ENCODE assay signal across 23 cellular contexts in genomic region chr17:61996916-61997605, GRCh38.
DNase-seq lines count a peak whose midpoint lies in the region; ATAC-seq, FAIRE-seq and TF ChIP-seq lines count a peak whose summit lies in the region.
"Had no signal": no experiment of that assay in that cellular context is flagged by ENCODE, and none has a peak within 500 bp of the region (broad histone marks: within the 10 kb centered on the region; RNA-seq: fewer than 3 reads in every experiment).

No MANE protein-coding gene starts in this region.

- H3K79me2 ChIP-seq in Karpas-422 (ENCODE audit: low read length): peaks cover 80% of the 10 kb centered on the region
- H3K79me2 ChIP-seq in GM12878 (ENCODE audit: control insufficient read depth, insufficient read depth, low read length): peaks cover 2% of the 10 kb centered on the region

- no peak overlapping the region for H3K4ac ChIP-seq in mesenchymal stem cell (ENCODE audit: low read depth in 1 of 2, low read length in 2 of 2)

- H3K4me2 ChIP-seq in Karpas-422 (ENCODE audit: low read depth, low read length, poor library complexity, severe bottlenecking): peak overlapping the region; percentile 87
- H3K4me2 ChIP-seq in GM12878 (ENCODE audit: control insufficient read depth, insufficient read depth): no peak overlapping the region
- no peak overlapping the region for H3K4me2 ChIP-seq in mesenchymal stem cell (ENCODE audit: low read length, poor library complexity, severe bottlenecking)
- H3K4me2 ChIP-seq in skeletal muscle satellite cell (ENCODE audit: low read length): peak overlapping the region; percentile 59

- peaks cover 17% of the 10 kb centered on the region; the same call in 1 of the 2 replicates for H3K36me3 ChIP-seq in Karpas-422 (ENCODE audit: insufficient read depth, low read length)
- H3K36me3 ChIP-seq in GM12878 (ENCODE audit: control insufficient read depth in 2 of 2, insufficient read depth in 2 of 2, low read length in 1 of 2): peaks cover 0 to 21% of the 10 kb centered on the region in 2 experiments; a peak in 3 of 4 replicates
- peaks cover 13 to 47% of the 10 kb centered on the region in 2 experiments for H3K36me3 ChIP-seq in mesenchymal stem cell (ENCODE audit: control insufficient read depth in 1 of 2, insufficient read depth in 2 of 2, low read depth in 1 of 2, low read length in 2 of 2)
- peaks cover 15% of the 10 kb centered on the region for H3K36me3 ChIP-seq in skeletal muscle satellite cell (ENCODE audit: insufficient read depth, low read length)

- no peak overlapping the region for H3K14ac ChIP-seq in mesenchymal stem cell (ENCODE audit: low read length in 2 of 2)

- H2BK120ac ChIP-seq in mesenchymal stem cell (ENCODE audit: low read depth, low read length): no peak overlapping the region

- H4K20me1 ChIP-seq in Karpas-422 (ENCODE audit: insufficient read depth, low read depth, low read length) (no peaks in the 10 kb centered on the region), GM12878 (ENCODE audit: control insufficient read depth, insufficient read depth) (no peaks in the 10 kb centered on the region)

- no peak overlapping the region for H4K91ac ChIP-seq in mesenchymal stem cell (ENCODE audit: low read length)

- 82% methylated on average over 4 of the region's 4 CpGs for whole genome bisulfite sequencing in GM12878 (ENCODE audit: insufficient coverage, insufficient replicate concordance, low lambda C conversion rate, missing lambda C conversion rate)
- 80% methylated on average over 2 of the region's 4 CpGs for WGBS in mesenchymal stem cell

- BruUV-seq in GM12878 (replicated peaks; lab: Mats Ljungman, UMichigan): no TSS peak

- no peaks in the 10 kb centered on the region for H3K9me2 ChIP-seq in Karpas-422 (replicated peaks; ENCODE audit: insufficient read depth, low read length)

- no peak for TF ChIP-seq CTCF in GM12878 (IDR thresholded peaks at IDR 0.05 in 2 of 3, conservative IDR thresholded peaks at IDR 0.05 in 1 of 3; ENCODE audit: control insufficient read depth in 2 of 3, extremely low read depth in 1 of 3, insufficient read depth in 1 of 3, low read depth in 3 of 3, low read length in 3 of 3)

- H3K27me3 ChIP-seq in Karpas-422 (ENCODE audit: low read length) (no peaks in the 10 kb centered on the region), GM12878 (replicated peaks in 1 of 2; ENCODE audit: control insufficient read depth in 2 of 2, insufficient read depth in 2 of 2, low read length in 1 of 2) (no peaks in the 10 kb centered on the region), mesenchymal stem cell (ENCODE audit: control insufficient read depth in 1 of 2, insufficient read depth in 1 of 2, low read length in 2 of 2) (no peaks in the 10 kb centered on the region), skeletal muscle satellite cell (ENCODE audit: control insufficient read depth, insufficient read depth, low read length) (no peaks in the 10 kb centered on the region)
- H3K27me3 ChIP-seq: adrenal gland, heart left ventricle, pancreas, thyroid gland had no signal

- no peak for TF ChIP-seq RAD21 in GM12878 (IDR thresholded peaks at IDR 0.05; ENCODE audit: insufficient read depth, low read depth, low read length)

- ATAC-seq in GM12878 (no peak), HG03439 (IDR thresholded peaks at IDR 0.05; ENCODE audit: unreplicated experiment) (no peak)
- ATAC-seq: natural killer cell treated with Interleukin-12 subunit alpha and Interleukin-12 subunit beta and Interleukin-15 and Interleukin-18, amount 100 ng/mL, for 72 hours; stimulated activated naive CD8-positive, alpha-beta T cell treated with anti-CD3 and anti-CD28 coated beads, Interleukin-15, amount 100 ng/mL, for 72 hours had no signal

- H3K4me1 ChIP-seq in Karpas-422 (ENCODE audit: low read length) (peaks cover 52% of the 10 kb centered on the region), GM12878 (ENCODE audit: control insufficient read depth, insufficient read depth, low read length) (no peaks in the 10 kb centered on the region), mesenchymal stem cell (ENCODE audit: control insufficient read depth, insufficient read depth, low read depth, low read length) (no peaks in the 10 kb centered on the region), skeletal muscle satellite cell (ENCODE audit: control insufficient read depth, insufficient read depth, low read length) (peaks cover 18% of the 10 kb centered on the region)

- H2AFZ ChIP-seq in Karpas-422 (ENCODE audit: low read length) (no peak overlapping the region), GM12878 (ENCODE audit: control insufficient read depth, low read depth, low read length) (no peak overlapping the region), mesenchymal stem cell (ENCODE audit: low read depth, low read length) (no peak overlapping the region)

- no peak overlapping the region for H2BK12ac ChIP-seq in mesenchymal stem cell (ENCODE audit: low read length in 2 of 2)

- H3K9me3 ChIP-seq in Karpas-422 (ENCODE audit: low read length) (no peaks in the 10 kb centered on the region), GM12878 (replicated peaks; ENCODE audit: control insufficient read depth, insufficient read depth, low read length) (no peaks in the 10 kb centered on the region), mesenchymal stem cell (ENCODE audit: control insufficient read depth, low read length) (no peaks in the 10 kb centered on the region), skeletal muscle satellite cell (replicated peaks; ENCODE audit: low read length) (no peaks in the 10 kb centered on the region)
- H3K9me3 ChIP-seq: adrenal gland, heart left ventricle, pancreas, thyroid gland had no signal

- TF ChIP-seq POLR2A in GM12878 (IDR thresholded peaks at IDR 0.05; ENCODE audit: low read depth, low read length): no peak

- peak overlapping the region; percentile 11 for H3K9ac ChIP-seq in Karpas-422 (ENCODE audit: low read length)
- H3K9ac ChIP-seq in GM12878 (ENCODE audit: control insufficient read depth, insufficient read depth, low read length): no peak overlapping the region
- peak overlapping the region; percentile 76 for H3K9ac ChIP-seq in mesenchymal stem cell (ENCODE audit: low read length)
- H3K9ac ChIP-seq in skeletal muscle satellite cell (ENCODE audit: low read depth, low read length): peak overlapping the region; percentile 54

- H2BK5ac ChIP-seq in mesenchymal stem cell (ENCODE audit: low read depth, low read length, poor library complexity, severe bottlenecking): no peak overlapping the region

- FAIRE-seq in GM12878 (lab: Jason Lieb, UNC): peak; percentile 62
- FAIRE-seq: H1 had no signal

- H3K4me3 ChIP-seq in Karpas-422 (ENCODE audit: low read length) (peak overlapping the region; percentile 49), GM12878 (no peak overlapping the region), mesenchymal stem cell (ENCODE audit: insufficient read depth in 1 of 2, low read depth in 1 of 2, low read length in 2 of 2) (no peak overlapping the region), skeletal muscle satellite cell (ENCODE audit: low read length) (no peak overlapping the region)
- H3K4me3 ChIP-seq: adrenal gland, heart left ventricle, pancreas, thyroid gland had no signal

- no peak overlapping the region for H3K23ac ChIP-seq in mesenchymal stem cell (ENCODE audit: low read length in 2 of 2)

- H4K8ac ChIP-seq in mesenchymal stem cell (ENCODE audit: low read length): no peak overlapping the region

- intact Hi-C loops in GM12878 (cut with micrococcal nuclease; ENCODE audit: unreplicated experiment): no loop called here

- in situ Hi-C loops in GM12878 (cut with MboI): no loop called here

- SMC1A ChIA-PET in GM12878 (lab: Charles Lee; ENCODE audit: uncharacterized antibody, unreplicated experiment): interaction anchor here (1.1 to 1.9 kb wide), 5 partner anchors 11 to 117 kb away, joined by 3 to 14 read pairs (median 5); no protein-coding TSS in a partner anchor

- peaks cover 3% of the 10 kb centered on the region for H3K79me1 ChIP-seq in mesenchymal stem cell (replicated peaks; ENCODE audit: low read length, poor library complexity, severe bottlenecking)

- RAD21 ChIA-PET in GM12878 (lab: Charles Lee; ENCODE audit: unreplicated experiment): interaction anchor here (0.5 to 2.0 kb wide), 2 partner anchors 68 to 113 kb away, joined by 3 to 13 read pairs; no protein-coding TSS in a partner anchor

- POLR2A ChIA-PET in GM12878 (lab: Charles Lee): interaction anchor here (0.6 kb wide), 1 partner anchor 36 kb away, joined by 7 read pairs; no protein-coding TSS in a partner anchor

- CTCF ChIA-PET in GM12878 (lab: Yijun Ruan, JAX): interaction anchor here (1.0 to 3.4 kb wide), 4 partner anchors 9 to 115 kb away, joined by 3 to 16 read pairs (median 4); no protein-coding TSS in a partner anchor

- no peak overlapping the region for H3K18ac ChIP-seq in mesenchymal stem cell (ENCODE audit: low read depth in 1 of 2, low read length in 2 of 2)

- no peak overlapping the region for H2BK15ac ChIP-seq in mesenchymal stem cell (ENCODE audit: low read depth, poor library complexity, severe bottlenecking)

- TF ChIP-seq EP300 in GM12878 (IDR thresholded peaks at IDR 0.05; ENCODE audit: borderline replicate concordance in 1 of 2, control insufficient read depth in 1 of 2, low read depth in 2 of 2, low read length in 2 of 2): no peak

- H3K27ac ChIP-seq in Karpas-422 (ENCODE audit: low read length) (peak overlapping the region; percentile 84), GM12878 (ENCODE audit: control insufficient read depth, insufficient read depth) (no peak overlapping the region), mesenchymal stem cell (ENCODE audit: low read length, poor library complexity, severe bottlenecking) (no peak overlapping the region)
- H3K27ac ChIP-seq: adrenal gland, pancreas, thyroid gland had no signal

- DNase-seq in Karpas-422: no peak
- DNase-seq in GM12878 (ENCODE audit: low read depth, low spot score): no peak
- no peak for DNase-seq in mesenchymal stem cell
- no peak for DNase-seq in NCI-H69 (lab: John Stamatoyannopoulos, UW)
- DNase-seq in activated naive CD4-positive, alpha-beta T cell treated with Interleukin-2 at 50 U/mL for 16 hours: no peak
- DNase-seq: activated CD4-positive, alpha-beta T cell treated with anti-CD3 and anti-CD28 coated beads, Interleukin-2, amount 10 ng/mL, durations not matched to agents 7 days and 5 days; activated naive CD4-positive, alpha-beta T cell; activated T-cell treated with anti-CD3 and anti-CD28 coated beads, Interleukin-2, amount 50 U/mL, for 48 hours; adrenal gland; CD4-positive, alpha-beta memory T cell; heart left ventricle; KG1; left cardiac atrium; NCI-H146; NCI-H510A; NK-92 treated with Interleukin-12 subunit alpha and Interleukin-12 subunit beta, amount 100 ng/mL, for 24 hours; pancreas; stimulated activated naive CD8-positive, alpha-beta T cell treated with anti-CD3 and anti-CD28 coated beads, Interleukin-15, amount 100 ng/mL, for 72 hours; thyroid gland had no signal

- H2AK5ac ChIP-seq in mesenchymal stem cell (ENCODE audit: low read length, severe bottlenecking): no peak overlapping the region

TF ChIP-seq in GM12878, 131 proteins besides CTCF, POLR2A, EP300 and RAD21 (continues in another document):
- no peak for TF ChIP-seq RB1 (IDR thresholded peaks at IDR 0.05; ENCODE audit: borderline replicate concordance)
- no peak for TF ChIP-seq RAD51 (IDR thresholded peaks at IDR 0.05)

Comparison
In these comparisons a context has a peak if more than half of its experiments do, and no peak if none do; other contexts are left out.
1. H3K4me2 ChIP-seq: peak in Karpas-422 (single experiment) and skeletal muscle satellite cell (single experiment); none in GM12878 (single experiment) and mesenchymal stem cell (single experiment).